In the genomic region with DNA sequence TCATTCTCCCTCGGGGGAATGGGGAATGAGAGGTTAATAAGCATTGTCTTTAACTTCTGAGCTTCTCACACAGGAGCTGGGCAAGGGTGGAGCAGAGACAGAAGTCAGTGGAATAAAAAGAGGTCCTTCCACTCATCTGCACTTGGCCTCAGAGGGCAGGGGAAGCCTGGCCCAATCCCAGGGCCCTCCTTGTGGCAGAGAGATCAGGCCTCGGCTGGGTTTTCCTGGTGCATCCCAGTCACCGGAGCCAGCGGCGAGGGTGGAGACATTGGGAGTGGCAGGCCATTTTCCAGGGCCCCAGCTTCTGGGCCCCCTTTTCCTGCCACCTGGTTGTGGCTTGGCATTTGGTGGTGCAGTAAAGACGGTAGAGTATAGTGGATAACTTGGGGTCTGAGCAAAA, we compare ENCODE assay signal across 15 cellular contexts. TPM values are rescaled to one million over a fixed set of nuclear protein-coding genes. Genes with fewer than 3 reads are reported as not detected.
DNase-seq lines count a peak whose midpoint lies in the region; ATAC-seq and TF ChIP-seq lines count a peak whose summit lies in the region.
"Had no signal": no experiment of that assay in that cellular context is flagged by ENCODE, and none has a peak within 500 bp of the region (broad histone marks: within the 10 kb centered on the region; RNA-seq: fewer than 3 reads in every experiment).

No MANE protein-coding gene starts in this region.

- no peak for TF ChIP-seq POLR2A in sigmoid colon (IDR thresholded peaks at IDR 0.05)

- no peaks in the 10 kb centered on the region for H3K27me3 ChIP-seq in sigmoid colon
- H3K27me3 ChIP-seq: adrenal gland, dorsolateral prefrontal cortex, SJCRH30 had no signal

- peaks cover 36% of the 10 kb centered on the region for H3K36me3 Mint-ChIP-seq in activated CD8-positive, alpha-beta memory T cell treated with anti-CD3 and anti-CD28 coated beads, Interleukin-2, amount 10 ng/mL, durations not matched to agents 7 days and 5 days
- H3K36me3 Mint-ChIP-seq in effector memory CD8-positive, alpha-beta T cell (ENCODE audit: insufficient read depth): peaks cover 31% of the 10 kb centered on the region

- H3K4me3 ChIP-seq in sigmoid colon: no peak overlapping the region
- H3K4me3 ChIP-seq: adrenal gland, dorsolateral prefrontal cortex, SJCRH30, smooth muscle cell had no signal

- H3K27ac ChIP-seq in KOPT-K1 (ENCODE audit: low read depth, low read length, poor library complexity, severe bottlenecking): peak overlapping the region; percentile 64
- no peak overlapping the region for H3K27ac ChIP-seq in sigmoid colon
- H3K27ac ChIP-seq: adrenal gland, SJCRH30 had no signal

- no peak for TF ChIP-seq EP300 in sigmoid colon (IDR thresholded peaks at IDR 0.05)

- peaks cover 0 to 7% (median 6%) of the 10 kb centered on the region in 4 donors for H3K4me1 ChIP-seq in sigmoid colon

- no peaks in the 10 kb centered on the region for H3K27me3 Mint-ChIP-seq in activated CD8-positive, alpha-beta memory T cell treated with anti-CD3 and anti-CD28 coated beads, Interleukin-2, amount 10 ng/mL, durations not matched to agents 7 days and 5 days
- H3K27me3 Mint-ChIP-seq in effector memory CD8-positive, alpha-beta T cell: peaks cover 0 to 6% of the 10 kb centered on the region in 2 donors

- 29 to 51% methylated on average over 6 of the region's 6 CpGs for WGBS in sigmoid colon, 2 donors

- peak overlapping the region; percentile 83 for H3K27ac Mint-ChIP-seq in activated CD8-positive, alpha-beta memory T cell treated with anti-CD3 and anti-CD28 coated beads, Interleukin-2, amount 10 ng/mL, durations not matched to agents 7 days and 5 days
- H3K27ac Mint-ChIP-seq in effector memory CD8-positive, alpha-beta T cell: peak overlapping the region; percentile 85 to 89

- intact Hi-C loops in sigmoid colon (cut with DNase I): no loop called here

- CTCF ChIA-PET in activated CD8-positive, alpha-beta memory T cell treated with anti-CD3 and anti-CD28 coated beads, Interleukin-2, amount 10 ng/mL, durations not matched to agents 7 days and 5 days (lab: Charles Lee): interaction anchor here (0.9 to 12.2 kb wide), 12 partner anchors 10 to 632 kb away, joined by 3 to 169 read pairs (median 6); a partner anchor contains a TSS

- H3K4me3 Mint-ChIP-seq in activated CD8-positive, alpha-beta memory T cell treated with anti-CD3 and anti-CD28 coated beads, Interleukin-2, amount 10 ng/mL, durations not matched to agents 7 days and 5 days: no peak overlapping the region
- H3K4me3 Mint-ChIP-seq in effector memory CD8-positive, alpha-beta T cell: peak overlapping the region; percentile 40 to 71

- H3K9me3 ChIP-seq in KOPT-K1 (ENCODE audit: insufficient read depth, low read length, poor library complexity, severe bottlenecking) (no peaks in the 10 kb centered on the region), sigmoid colon (no peaks in the 10 kb centered on the region)
- H3K9me3 ChIP-seq: adrenal gland, SJCRH30 had no signal

- peaks cover 49% of the 10 kb centered on the region for H3K4me1 Mint-ChIP-seq in activated CD8-positive, alpha-beta memory T cell treated with anti-CD3 and anti-CD28 coated beads, Interleukin-2, amount 10 ng/mL, durations not matched to agents 7 days and 5 days
- H3K4me1 Mint-ChIP-seq in effector memory CD8-positive, alpha-beta T cell (ENCODE audit: low read depth in 2 of 2): peaks cover 35 to 37% of the 10 kb centered on the region in 2 donors

- H3K36me3 ChIP-seq in KOPT-K1 (ENCODE audit: insufficient read depth, low read length) (peaks cover 43% of the 10 kb centered on the region), sigmoid colon (peaks cover 26 to 38% (median 35%) of the 10 kb centered on the region in 4 donors)

- no peaks in the 10 kb centered on the region for H3K9me3 Mint-ChIP-seq in activated CD8-positive, alpha-beta memory T cell treated with anti-CD3 and anti-CD28 coated beads, Interleukin-2, amount 10 ng/mL, durations not matched to agents 7 days and 5 days (ENCODE audit: low read depth)
- H3K9me3 Mint-ChIP-seq in effector memory CD8-positive, alpha-beta T cell: no peaks in the 10 kb centered on the region

- no peak for DNase-seq in activated CD8-positive, alpha-beta memory T cell treated with anti-CD3 and anti-CD28 coated beads, Interleukin-2, amount 10 ng/mL, durations not matched to agents 7 days and 5 days
- DNase-seq in activated CD8-positive, alpha-beta memory T cell treated with anti-CD3 and anti-CD28 coated beads, Interleukin-2, amount 50 U/mL, for 4 hours: no peak
- no peak for DNase-seq in effector memory CD8-positive, alpha-beta T cell
- DNase-seq in sigmoid colon (peak; percentile 56), NCI-H187 treated with DMSO at 0.1 percent for 48 hours (lab: John Stamatoyannopoulos, UW) (no peak), HUDEP-2 (lab: John Stamatoyannopoulos, UW; ENCODE audit: unreplicated experiment in 76 of 76) (no peak), KBM-7 (no peak)
- DNase-seq: EL, NCI-H82, SJCRH30 had no signal

- TF ChIP-seq CTCF in sigmoid colon (IDR thresholded peaks at IDR 0.05): no peak

- peak; percentile 35 for ATAC-seq in activated CD8-positive, alpha-beta memory T cell treated with anti-CD3 and anti-CD28 coated beads, Interleukin-2, amount 10 ng/mL, durations not matched to agents 7 days and 5 days
- ATAC-seq in effector memory CD8-positive, alpha-beta T cell (replicated peaks): no peak

- in situ Hi-C loops in KBM-7 (cut with MboI; ENCODE audit: low pct_unique_long_range_greater_than_20kb, low sequenced_read_pairs): no loop called here

RNA-seq across cellular contexts. Expression of a gene that starts 10.7 kb away (rescaled TPM):
- 100 to 1,000 TPM; 497 to 498 TPM for total RNA-seq in activated CD8-positive, alpha-beta memory T cell treated with anti-CD3 and anti-CD28 coated beads, Interleukin-2, amount 10 ng/mL, durations not matched to agents 7 days and 5 days
- total RNA-seq in sigmoid colon: 100 to 1,000 TPM; 127 to 183 (median 159) TPM
- polyA plus RNA-seq in sigmoid colon: 100 to 1,000 TPM; 210 to 375 (median 281) TPM

RNA-seq across cellular contexts. Expression of a gene that starts 13.1 kb away (rescaled TPM):
- total RNA-seq in activated CD8-positive, alpha-beta memory T cell treated with anti-CD3 and anti-CD28 coated beads, Interleukin-2, amount 10 ng/mL, durations not matched to agents 7 days and 5 days: 10 to 100 TPM in 1 of 2 experiments, 1 to 10 TPM in 1; 1.8 to 27.5 TPM
- total RNA-seq in sigmoid colon: 1 to 10 TPM; 2.0 to 5.8 (median 3.5) TPM
- 1 to 10 TPM in 1 of 3 donors, under 1 TPM in 1, not detected in 1; 0.60 to 4.4 TPM for polyA plus RNA-seq in sigmoid colon
- total RNA-seq: SJCRH30 had no signal

RNA-seq across cellular contexts. Expression of a gene that starts 24.2 kb away (rescaled TPM):
- 10 to 100 TPM in 1 of 2 experiments, not detected in 1; 25.9 TPM for total RNA-seq in activated CD8-positive, alpha-beta memory T cell treated with anti-CD3 and anti-CD28 coated beads, Interleukin-2, amount 10 ng/mL, durations not matched to agents 7 days and 5 days
- not detected for total RNA-seq in sigmoid colon
- not detected for polyA plus RNA-seq in sigmoid colon
- total RNA-seq: myocyte, SJCRH30, smooth muscle cell had no signal
- polyA plus RNA-seq: adrenal gland had no signal

RNA-seq across cellular contexts. Expression of a gene that starts 49.2 kb away (rescaled TPM):
- 1 to 10 TPM in 1 of 2 experiments, under 1 TPM in 1; 0.12 to 1.2 TPM for total RNA-seq in activated CD8-positive, alpha-beta memory T cell treated with anti-CD3 and anti-CD28 coated beads, Interleukin-2, amount 10 ng/mL, durations not matched to agents 7 days and 5 days
- 10 to 100 TPM; 23.7 to 87.2 (median 48.6) TPM for total RNA-seq in sigmoid colon
- polyA plus RNA-seq in sigmoid colon: 1 to 10 TPM in 2 of 3 donors, under 1 TPM in 1; 0.46 to 2.9 (median 1.8) TPM
